In the genomic region with DNA sequence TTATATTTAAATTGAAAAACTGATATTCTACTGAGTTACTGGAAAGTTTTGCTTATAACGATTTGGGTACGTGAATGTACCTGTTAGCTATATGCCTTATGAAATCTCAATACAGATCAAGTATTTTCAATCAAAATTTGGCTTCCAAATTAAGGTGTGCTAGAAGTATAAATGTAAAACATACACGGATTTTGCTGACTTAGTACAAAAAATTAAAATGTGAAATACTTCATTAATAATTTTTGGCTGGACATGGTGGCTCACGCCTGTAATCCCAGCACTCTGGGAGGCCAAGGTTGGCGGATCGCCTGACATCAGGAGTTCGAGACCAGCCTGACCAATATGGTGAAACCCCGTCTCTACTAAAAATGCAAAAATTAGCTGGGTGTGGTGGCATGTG, we compare ENCODE assay signal across 28 cellular contexts.
"Had no signal": no experiment of that assay in that cellular context is flagged by ENCODE, and none has a peak within 500 bp of the region (broad histone marks: within the 10 kb centered on the region; RNA-seq: fewer than 3 reads in every experiment).

No MANE protein-coding gene starts in this region.

- ATAC-seq: natural killer cell; psoas muscle; right cardiac atrium; sciatic nerve; stimulated activated memory B cell treated with anti-CD40 and anti-IgM and Interleukin-4, amounts not matched to agents 10 μg/mL and 1 μg/mL and 100 μg/mL, for 72 hours; stimulated activated naive CD8-positive, alpha-beta T cell treated with anti-CD3 and anti-CD28 coated beads, Interleukin-15, amount 100 ng/mL, for 72 hours; stimulated activated naive CD8-positive, alpha-beta T cell treated with anti-CD3 and anti-CD28 coated beads, Interleukin-15, Interleukin-2, amounts not matched to agents 100 U/mL and 50 U/mL, for 24 hours; upper lobe of right lung had no signal

- H2AFZ ChIP-seq: neural progenitor cell, parathyroid adenoma had no signal

- DNase-seq: natural killer cell; occipital lobe; ovary; posterior cingulate gyrus; psoas muscle; right cardiac atrium; spleen; stimulated activated CD4-positive, alpha-beta T cell treated with anti-CD3 and anti-CD28 coated beads, Interleukin-12 subunit alpha, Interleukin-12 subunit beta, amount 100 ng/mL, for 4 hours; stimulated activated CD4-positive, alpha-beta T cell treated with anti-CD3 and anti-CD28 coated beads, Interleukin-1b, Interleukin-23, amount 100 ng/mL, for 48 hours; stimulated activated CD4-positive, alpha-beta T cell treated with anti-CD3 and anti-CD28 coated beads, Interleukin-4, amount 100 ng/mL, for 1 hour; stimulated activated CD4-positive, alpha-beta T cell treated with anti-CD3 and anti-CD28 coated beads, Interleukin-4, amount 100 ng/mL, for 4 hours; stimulated activated CD8-positive, alpha-beta memory T cell treated with anti-CD3 and anti-CD28 coated beads, Interleukin-4, amount 100 ng/mL, for 48 hours; stimulated activated naive CD4-positive, alpha-beta T cell; stimulated activated naive CD8-positive, alpha-beta T cell treated with anti-CD3 and anti-CD28 coated beads, Interleukin-15, amount 100 ng/mL, for 72 hours; stimulated activated naive CD8-positive, alpha-beta T cell treated with anti-CD3 and anti-CD28 coated beads, Interleukin-15, Interleukin-2, amounts not matched to agents 100 U/mL and 50 U/mL, for 24 hours; substantia nigra; testis; tibial artery; transverse colon; upper lobe of right lung; uterus had no signal

- H3K4me2 ChIP-seq: neural progenitor cell, smooth muscle cell had no signal

- H3K9ac ChIP-seq: neural progenitor cell, parathyroid adenoma had no signal

- H3K27me3 ChIP-seq: neural progenitor cell, ovary, spleen, suprapubic skin, testis, tibial artery, transverse colon, upper lobe of right lung, uterus had no signal

- H3K4me1 ChIP-seq: parathyroid adenoma, testis, tibial artery, upper lobe of right lung, uterus had no signal

- H3K27ac ChIP-seq: neural progenitor cell, ovary, parathyroid adenoma, psoas muscle, skin epidermis, spleen, suprapubic skin, testis, tibial artery, transverse colon, upper lobe of right lung, uterus had no signal

- H3K4me3 ChIP-seq: neural progenitor cell, ovary, psoas muscle, skin epidermis, smooth muscle cell, spleen, suprapubic skin, testis, tibial artery, transverse colon, upper lobe of right lung, uterus had no signal

- H3K9me3 ChIP-seq: ovary, psoas muscle, suprapubic skin, testis, transverse colon, upper lobe of right lung, uterus had no signal

- H3K36me3 ChIP-seq: neural progenitor cell, ovary, spleen, suprapubic skin, tibial artery, transverse colon, upper lobe of right lung, uterus had no signal
